ENCODE assay signal across 8 cellular contexts in genomic region chr11:45339754-45340519, GRCh38. TPM values are rescaled to one million over a fixed set of nuclear protein-coding genes. Genes with fewer than 3 reads are reported as not detected.
DNase-seq lines count a peak whose midpoint lies in the region; ATAC-seq, FAIRE-seq and TF ChIP-seq lines count a peak whose summit lies in the region.

No MANE protein-coding gene starts in this region.

- DNase-seq in GM18507 (ENCODE audit: extremely low spot score, insufficient read length, low read depth) = peak; percentile 85
- peak; percentile 91 for DNase-seq in NCI-H2029 (lab: John Stamatoyannopoulos, UW)
- peak; percentile 34 for DNase-seq in T1000 (lab: John Stamatoyannopoulos, UW)
- peak; percentile 63 for DNase-seq in astrocyte of the cerebellum (ENCODE audit: low read depth)
- DNase-seq in hippocampal formation (lab: John Stamatoyannopoulos, UW) = peak; percentile 64 to 80
- peak; percentile 95 for DNase-seq in sigmoid colon

- peaks cover 0 to 4% (median 0%) of the 10 kb centered on the region in 3 donors for H3K27me3 ChIP-seq in sigmoid colon

- H3K36me3 ChIP-seq in sigmoid colon = no peaks in the 10 kb centered on the region

- ATAC-seq in HG02973 (IDR thresholded peaks at IDR 0.05; ENCODE audit: unreplicated experiment) = peak; percentile 92

- peaks cover 0 to 10% (median 4%) of the 10 kb centered on the region in 4 donors for H3K4me1 ChIP-seq in sigmoid colon

- H3K27ac ChIP-seq in 22Rv1 (no peak overlapping the region), sigmoid colon (no peak overlapping the region)

- intact Hi-C loops in sigmoid colon (cut with DNase I) = loop anchor here (2.0 to 10.0 kb wide), 2 partner anchors 155 to 429 kb away; no protein-coding TSS in a partner anchor

- peak; percentile 93 for TF ChIP-seq CTCF in 22Rv1 (IDR thresholded peaks at IDR 0.05)
- peak; percentile 74 for TF ChIP-seq CTCF in astrocyte of the cerebellum (IDR thresholded peaks at IDR 0.05; ENCODE audit: low read depth, low read length, missing control alignments)
- TF ChIP-seq CTCF in sigmoid colon (IDR thresholded peaks at IDR 0.05) = peak; percentile 65 to 87 (median 82)

- no peak overlapping the region for H3K4me3 ChIP-seq in astrocyte of the cerebellum (ENCODE audit: low read depth, low read length)
- H3K4me3 ChIP-seq in sigmoid colon = peak overlapping the region in 1 of 4 donors; percentile 13

- TF ChIP-seq EP300 in sigmoid colon (IDR thresholded peaks at IDR 0.05) = no peak

- in situ Hi-C loops in astrocyte of the cerebellum (cut with HindIII; ENCODE audit: low sequenced_read_pairs) = loop anchor here (5.0 to 25.0 kb wide), 2 partner anchors 228 to 403 kb away; no protein-coding TSS in a partner anchor

- WGBS in sigmoid colon, 2 donors = 7 to 13% methylated on average over 26 of the region's 26 CpGs

- H3K9me3 ChIP-seq in sigmoid colon = no peaks in the 10 kb centered on the region

- FAIRE-seq in GM18507 (lab: Jason Lieb, UNC) = peak; percentile 96

- no peak for TF ChIP-seq POLR2A in sigmoid colon (IDR thresholded peaks at IDR 0.05)

RNA-seq across cellular contexts. Expression of gene SYT13, which starts 53.8 kb away (rescaled TPM):
- 1 to 10 TPM; 2.0 to 5.4 (median 4.1) TPM for total RNA-seq in sigmoid colon
- 1 to 10 TPM; 2.4 to 8.1 (median 3.2) TPM for polyA plus RNA-seq in sigmoid colon

Comparison
In these comparisons a context has a peak if more than half of its experiments do, and no peak if none do; other contexts are left out.
1. DNase-seq: peak in every context shown above with its lines; median percentile 95 in sigmoid colon; 91 in NCI-H2029; 85 in GM18507; 72 in hippocampal formation; 63 in astrocyte of the cerebellum; 34 in T1000.